Comparison of ENCODE assay signal across 1 cellular context in genomic region chr14:102063092-102063807, GRCh38.
TF ChIP-seq lines count a peak whose summit lies in the region.

No MANE protein-coding gene starts in this region.

TF ChIP-seq in GM23338, 12 proteins besides CTCF, POLR2A, EP300 and RAD21 (continued from another document):
- TF ChIP-seq REST (IDR thresholded peaks at IDR 0.05; ENCODE audit: unreplicated experiment) (no peak), ZNF114 (CRISPR knock-in tag; IDR thresholded peaks at IDR 0.05) (no peak), EZH2phosphoT487 (IDR thresholded peaks at IDR 0.05; ENCODE audit: unreplicated experiment) (no peak), CREB1 (CRISPR knock-in tag; IDR thresholded peaks at IDR 0.05; ENCODE audit: low read depth) (no peak), STAT1 (IDR thresholded peaks at IDR 0.05; ENCODE audit: unreplicated experiment) (no peak), ETS1 (IDR thresholded peaks at IDR 0.05) (no peak), ZNF462 (CRISPR knock-in tag; IDR thresholded peaks at IDR 0.05) (no peak), NANOG (IDR thresholded peaks at IDR 0.05; ENCODE audit: borderline replicate concordance) (no peak)
